Comparison of ENCODE assay signal across 2 cellular contexts in the genomic region with DNA sequence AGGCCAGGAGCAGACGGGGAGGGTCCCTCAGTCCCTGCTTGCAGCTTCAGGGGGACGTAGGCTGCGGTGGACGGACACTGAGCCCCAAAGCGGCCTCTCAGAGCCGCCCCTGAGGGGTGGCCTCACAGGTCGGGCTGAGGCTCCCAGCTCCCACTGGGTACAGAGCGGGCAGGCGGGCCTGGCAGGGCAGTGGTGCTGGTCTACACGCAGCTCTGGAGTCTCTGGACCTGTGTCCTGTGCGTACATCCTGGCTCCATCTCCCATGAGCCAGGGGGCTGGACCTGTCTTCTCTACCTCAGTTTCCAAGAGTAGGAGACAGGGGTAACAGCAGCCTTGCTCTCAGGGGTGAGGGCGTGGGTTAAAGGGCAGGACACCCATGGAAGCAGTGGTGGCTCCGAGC.
TF ChIP-seq lines count a peak whose summit lies in the region.

No MANE protein-coding gene starts in this region.

TF ChIP-seq in A549, 52 proteins besides CTCF, POLR2A, EP300 and RAD21:
- TF ChIP-seq ZFP36 (IDR thresholded peaks at IDR 0.05; ENCODE audit: borderline replicate concordance, partially characterized antibody) (no peak), FOXS1 (CRISPR knock-in tag; IDR thresholded peaks at IDR 0.05) (no peak), MAZ (IDR thresholded peaks at IDR 0.05; ENCODE audit: borderline replicate concordance, low read depth, low read length) (no peak), HDAC2 (IDR thresholded peaks at IDR 0.05) (no peak), TFCP2L1 (CRISPR knock-in tag; IDR thresholded peaks at IDR 0.05) (no peak), MYC (IDR thresholded peaks at IDR 0.05; ENCODE audit: borderline replicate concordance, low read length) (no peak), HOXA7 (CRISPR knock-in tag; IDR thresholded peaks at IDR 0.05) (no peak), FOSB (CRISPR knock-in tag; IDR thresholded peaks at IDR 0.05) (no peak), RARB (CRISPR knock-in tag; IDR thresholded peaks at IDR 0.05) (no peak), CBX8 (IDR thresholded peaks at IDR 0.05) (no peak), SMC3 (IDR thresholded peaks at IDR 0.05) (no peak), FOSL2 (IDR thresholded peaks at IDR 0.05) (no peak), FOSL2 (CRISPR knock-in tag; IDR thresholded peaks at IDR 0.05) (no peak), SREBF2 (IDR thresholded peaks at IDR 0.05) (no peak), GATA3 (IDR thresholded peaks at IDR 0.05; ENCODE audit: borderline replicate concordance) (no peak), CHD4 (IDR thresholded peaks at IDR 0.05; ENCODE audit: borderline replicate concordance) (no peak), NFE2L2 (conservative IDR thresholded peaks at IDR 0.05; ENCODE audit: low read length) (no peak)
- TF ChIP-seq, protein P1, sequence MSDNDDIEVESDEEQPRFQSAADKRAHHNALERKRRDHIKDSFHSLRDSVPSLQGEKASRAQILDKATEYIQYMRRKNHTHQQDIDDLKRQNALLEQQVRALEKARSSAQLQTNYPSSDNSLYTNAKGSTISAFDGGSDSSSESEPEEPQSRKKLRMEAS (IDR thresholded peaks at IDR 0.05), result no peak
- TF ChIP-seq, protein P2, sequence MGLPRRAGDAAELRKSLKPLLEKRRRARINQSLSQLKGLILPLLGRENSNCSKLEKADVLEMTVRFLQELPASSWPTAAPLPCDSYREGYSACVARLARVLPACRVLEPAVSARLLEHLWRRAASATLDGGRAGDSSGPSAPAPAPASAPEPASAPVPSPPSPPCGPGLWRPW (IDR thresholded peaks at IDR 0.05), result no peak
- TF ChIP-seq, protein P3, sequence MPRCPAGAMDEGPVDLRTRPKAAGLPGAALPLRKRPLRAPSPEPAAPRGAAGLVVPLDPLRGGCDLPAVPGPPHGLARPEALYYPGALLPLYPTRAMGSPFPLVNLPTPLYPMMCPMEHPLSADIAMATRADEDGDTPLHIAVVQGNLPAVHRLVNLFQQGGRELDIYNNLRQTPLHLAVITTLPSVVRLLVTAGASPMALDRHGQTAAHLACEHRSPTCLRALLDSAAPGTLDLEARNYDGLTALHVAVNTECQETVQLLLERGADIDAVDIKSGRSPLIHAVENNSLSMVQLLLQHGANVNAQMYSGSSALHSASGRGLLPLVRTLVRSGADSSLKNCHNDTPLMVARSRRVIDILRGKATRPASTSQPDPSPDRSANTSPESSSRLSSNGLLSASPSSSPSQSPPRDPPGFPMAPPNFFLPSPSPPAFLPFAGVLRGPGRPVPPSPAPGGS (IDR thresholded peaks at IDR 0.05), result no peak
- TF ChIP-seq, protein P4, sequence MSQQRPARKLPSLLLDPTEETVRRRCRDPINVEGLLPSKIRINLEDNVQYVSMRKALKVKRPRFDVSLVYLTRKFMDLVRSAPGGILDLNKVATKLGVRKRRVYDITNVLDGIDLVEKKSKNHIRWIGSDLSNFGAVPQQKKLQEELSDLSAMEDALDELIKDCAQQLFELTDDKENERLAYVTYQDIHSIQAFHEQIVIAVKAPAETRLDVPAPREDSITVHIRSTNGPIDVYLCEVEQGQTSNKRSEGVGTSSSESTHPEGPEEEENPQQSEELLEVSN (IDR thresholded peaks at IDR 0.05; ENCODE audit: borderline replicate concordance, low read depth), result no peak

TF ChIP-seq in HepG2, 621 proteins besides CTCF, POLR2A, EP300 and RAD21:
- TF ChIP-seq ZMYM4 (CRISPR knock-in tag; IDR thresholded peaks at IDR 0.05), result no peak
- TF ChIP-seq SCMH1 (CRISPR knock-in tag; IDR thresholded peaks at IDR 0.05; ENCODE audit: borderline replicate concordance), result no peak
- no peak for TF ChIP-seq SSRP1 (CRISPR knock-in tag; IDR thresholded peaks at IDR 0.05)
- TF ChIP-seq, protein P5, sequence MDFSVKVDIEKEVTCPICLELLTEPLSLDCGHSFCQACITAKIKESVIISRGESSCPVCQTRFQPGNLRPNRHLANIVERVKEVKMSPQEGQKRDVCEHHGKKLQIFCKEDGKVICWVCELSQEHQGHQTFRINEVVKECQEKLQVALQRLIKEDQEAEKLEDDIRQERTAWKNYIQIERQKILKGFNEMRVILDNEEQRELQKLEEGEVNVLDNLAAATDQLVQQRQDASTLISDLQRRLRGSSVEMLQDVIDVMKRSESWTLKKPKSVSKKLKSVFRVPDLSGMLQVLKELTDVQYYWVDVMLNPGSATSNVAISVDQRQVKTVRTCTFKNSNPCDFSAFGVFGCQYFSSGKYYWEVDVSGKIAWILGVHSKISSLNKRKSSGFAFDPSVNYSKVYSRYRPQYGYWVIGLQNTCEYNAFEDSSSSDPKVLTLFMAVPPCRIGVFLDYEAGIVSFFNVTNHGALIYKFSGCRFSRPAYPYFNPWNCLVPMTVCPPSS (IDR thresholded peaks at IDR 0.05), result no peak
- TF ChIP-seq U2AF1 (optimal IDR thresholded peaks at IDR 0.05; ENCODE audit: low read depth, low read length), result no peak
- TF ChIP-seq SMAD3 (CRISPR knock-in tag; IDR thresholded peaks at IDR 0.05), result 0 out of 2 replicates have a peak, but pooled peaks have one; percentile 5
- no peak for TF ChIP-seq RBM22 (optimal IDR thresholded peaks at IDR 0.05; ENCODE audit: low read length)
- TF ChIP-seq ZNF382 (CRISPR knock-in tag; IDR thresholded peaks at IDR 0.05; ENCODE audit: borderline replicate concordance), result no peak
- TF ChIP-seq NR1H2 (CRISPR knock-in tag; IDR thresholded peaks at IDR 0.05; ENCODE audit: borderline replicate concordance, low read depth), result no peak
- 0 out of 2 replicates have a peak, but pooled peaks have one; percentile 13 for TF ChIP-seq CCDC6 (CRISPR knock-in tag; IDR thresholded peaks at IDR 0.05)
- TF ChIP-seq MAF1 (CRISPR knock-in tag; IDR thresholded peaks at IDR 0.05; ENCODE audit: borderline replicate concordance), result no peak
- TF ChIP-seq, protein P6, sequence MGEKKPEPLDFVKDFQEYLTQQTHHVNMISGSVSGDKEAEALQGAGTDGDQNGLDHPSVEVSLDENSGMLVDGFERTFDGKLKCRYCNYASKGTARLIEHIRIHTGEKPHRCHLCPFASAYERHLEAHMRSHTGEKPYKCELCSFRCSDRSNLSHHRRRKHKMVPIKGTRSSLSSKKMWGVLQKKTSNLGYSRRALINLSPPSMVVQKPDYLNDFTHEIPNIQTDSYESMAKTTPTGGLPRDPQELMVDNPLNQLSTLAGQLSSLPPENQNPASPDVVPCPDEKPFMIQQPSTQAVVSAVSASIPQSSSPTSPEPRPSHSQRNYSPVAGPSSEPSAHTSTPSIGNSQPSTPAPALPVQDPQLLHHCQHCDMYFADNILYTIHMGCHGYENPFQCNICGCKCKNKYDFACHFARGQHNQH (CRISPR knock-in tag; IDR thresholded peaks at IDR 0.05), result no peak
- TF ChIP-seq PPARG (CRISPR knock-in tag; conservative IDR thresholded peaks at IDR 0.05), result no peak
- no peak for TF ChIP-seq SAP130 (CRISPR knock-in tag; IDR thresholded peaks at IDR 0.05; ENCODE audit: low read depth)
- TF ChIP-seq SYNCRIP (IDR thresholded peaks at IDR 0.05; ENCODE audit: insufficient read depth, low read depth, low read length), result no peak
- TF ChIP-seq ZNF816 (CRISPR knock-in tag; IDR thresholded peaks at IDR 0.05; ENCODE audit: borderline replicate concordance), result no peak
- TF ChIP-seq, protein P7, sequence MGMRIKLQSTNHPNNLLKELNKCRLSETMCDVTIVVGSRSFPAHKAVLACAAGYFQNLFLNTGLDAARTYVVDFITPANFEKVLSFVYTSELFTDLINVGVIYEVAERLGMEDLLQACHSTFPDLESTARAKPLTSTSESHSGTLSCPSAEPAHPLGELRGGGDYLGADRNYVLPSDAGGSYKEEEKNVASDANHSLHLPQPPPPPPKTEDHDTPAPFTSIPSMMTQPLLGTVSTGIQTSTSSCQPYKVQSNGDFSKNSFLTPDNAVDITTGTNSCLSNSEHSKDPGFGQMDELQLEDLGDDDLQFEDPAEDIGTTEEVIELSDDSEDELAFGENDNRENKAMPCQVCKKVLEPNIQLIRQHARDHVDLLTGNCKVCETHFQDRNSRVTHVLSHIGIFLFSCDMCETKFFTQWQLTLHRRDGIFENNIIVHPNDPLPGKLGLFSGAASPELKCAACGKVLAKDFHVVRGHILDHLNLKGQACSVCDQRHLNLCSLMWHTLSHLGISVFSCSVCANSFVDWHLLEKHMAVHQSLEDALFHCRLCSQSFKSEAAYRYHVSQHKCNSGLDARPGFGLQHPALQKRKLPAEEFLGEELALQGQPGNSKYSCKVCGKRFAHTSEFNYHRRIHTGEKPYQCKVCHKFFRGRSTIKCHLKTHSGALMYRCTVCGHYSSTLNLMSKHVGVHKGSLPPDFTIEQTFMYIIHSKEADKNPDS (CRISPR knock-in tag; IDR thresholded peaks at IDR 0.05), result 0 out of 2 replicates have a peak, but pooled peaks have one; percentile 78
- 0 out of 2 replicates have a peak, but pooled peaks have one; percentile 12 for TF ChIP-seq ZNF567 (CRISPR knock-in tag; IDR thresholded peaks at IDR 0.05; ENCODE audit: borderline replicate concordance)
- TF ChIP-seq PRPF4 (IDR thresholded peaks at IDR 0.05; ENCODE audit: low read depth, low read length, poor library complexity, severe bottlenecking), result no peak
- no peak for TF ChIP-seq SRF (IDR thresholded peaks at IDR 0.05; ENCODE audit: low read depth, low read length)
- TF ChIP-seq TBL1XR1 (IDR thresholded peaks at IDR 0.05; ENCODE audit: borderline replicate concordance, low read length, partially characterized antibody), result no peak
- no peak for TF ChIP-seq MTF1 (CRISPR knock-in tag; IDR thresholded peaks at IDR 0.05)
- peak; percentile 7; the same call in 1 of the 2 replicates for TF ChIP-seq ZNF614 (CRISPR knock-in tag; IDR thresholded peaks at IDR 0.05; ENCODE audit: borderline replicate concordance)
- TF ChIP-seq, protein P8, sequence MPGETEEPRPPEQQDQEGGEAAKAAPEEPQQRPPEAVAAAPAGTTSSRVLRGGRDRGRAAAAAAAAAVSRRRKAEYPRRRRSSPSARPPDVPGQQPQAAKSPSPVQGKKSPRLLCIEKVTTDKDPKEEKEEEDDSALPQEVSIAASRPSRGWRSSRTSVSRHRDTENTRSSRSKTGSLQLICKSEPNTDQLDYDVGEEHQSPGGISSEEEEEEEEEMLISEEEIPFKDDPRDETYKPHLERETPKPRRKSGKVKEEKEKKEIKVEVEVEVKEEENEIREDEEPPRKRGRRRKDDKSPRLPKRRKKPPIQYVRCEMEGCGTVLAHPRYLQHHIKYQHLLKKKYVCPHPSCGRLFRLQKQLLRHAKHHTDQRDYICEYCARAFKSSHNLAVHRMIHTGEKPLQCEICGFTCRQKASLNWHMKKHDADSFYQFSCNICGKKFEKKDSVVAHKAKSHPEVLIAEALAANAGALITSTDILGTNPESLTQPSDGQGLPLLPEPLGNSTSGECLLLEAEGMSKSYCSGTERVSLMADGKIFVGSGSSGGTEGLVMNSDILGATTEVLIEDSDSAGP (CRISPR knock-in tag; IDR thresholded peaks at IDR 0.05; ENCODE audit: borderline replicate concordance), result no peak
- no peak for TF ChIP-seq SRSF9 (IDR thresholded peaks at IDR 0.05; ENCODE audit: borderline replicate concordance, insufficient read depth, low read depth, low read length, poor library complexity, severe bottlenecking)
- TF ChIP-seq, protein P9, sequence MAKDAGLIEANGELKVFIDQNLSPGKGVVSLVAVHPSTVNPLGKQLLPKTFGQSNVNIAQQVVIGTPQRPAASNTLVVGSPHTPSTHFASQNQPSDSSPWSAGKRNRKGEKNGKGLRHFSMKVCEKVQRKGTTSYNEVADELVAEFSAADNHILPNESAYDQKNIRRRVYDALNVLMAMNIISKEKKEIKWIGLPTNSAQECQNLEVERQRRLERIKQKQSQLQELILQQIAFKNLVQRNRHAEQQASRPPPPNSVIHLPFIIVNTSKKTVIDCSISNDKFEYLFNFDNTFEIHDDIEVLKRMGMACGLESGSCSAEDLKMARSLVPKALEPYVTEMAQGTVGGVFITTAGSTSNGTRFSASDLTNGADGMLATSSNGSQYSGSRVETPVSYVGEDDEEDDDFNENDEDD (CRISPR knock-in tag; IDR thresholded peaks at IDR 0.05; ENCODE audit: borderline replicate concordance), result no peak
- no peak for TF ChIP-seq HOXA3 (CRISPR knock-in tag; IDR thresholded peaks at IDR 0.05)
- TF ChIP-seq AGO1 (IDR thresholded peaks at IDR 0.05; ENCODE audit: low read depth, low read length, poor library complexity, severe bottlenecking), result no peak
- no peak for TF ChIP-seq ZSCAN21 (CRISPR knock-in tag; IDR thresholded peaks at IDR 0.05; ENCODE audit: borderline replicate concordance)
- TF ChIP-seq NFRKB (IDR thresholded peaks at IDR 0.05), result no peak
- 0 out of 2 replicates have a peak, but pooled peaks have one; percentile 29 for TF ChIP-seq ZNF605 (CRISPR knock-in tag; IDR thresholded peaks at IDR 0.05)
- peak; percentile 71; the same call in 1 of the 2 replicates for TF ChIP-seq ZNF768 (CRISPR knock-in tag; IDR thresholded peaks at IDR 0.05)
- TF ChIP-seq ZNF160 (CRISPR knock-in tag; IDR thresholded peaks at IDR 0.05), result 0 out of 2 replicates have a peak, but pooled peaks have one; percentile 48
- peak; percentile 16; the same call in 1 of the 2 replicates for TF ChIP-seq ZNF678 (CRISPR knock-in tag; IDR thresholded peaks at IDR 0.05)
- TF ChIP-seq, protein P10, sequence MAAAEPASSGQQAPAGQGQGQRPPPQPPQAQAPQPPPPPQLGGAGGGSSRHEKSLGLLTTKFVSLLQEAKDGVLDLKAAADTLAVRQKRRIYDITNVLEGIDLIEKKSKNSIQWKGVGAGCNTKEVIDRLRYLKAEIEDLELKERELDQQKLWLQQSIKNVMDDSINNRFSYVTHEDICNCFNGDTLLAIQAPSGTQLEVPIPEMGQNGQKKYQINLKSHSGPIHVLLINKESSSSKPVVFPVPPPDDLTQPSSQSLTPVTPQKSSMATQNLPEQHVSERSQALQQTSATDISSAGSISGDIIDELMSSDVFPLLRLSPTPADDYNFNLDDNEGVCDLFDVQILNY (CRISPR knock-in tag; conservative IDR thresholded peaks at IDR 0.05), result no peak
- no peak for TF ChIP-seq ZFP41 (CRISPR knock-in tag; IDR thresholded peaks at IDR 0.05; ENCODE audit: borderline replicate concordance)
- TF ChIP-seq SALL2 (CRISPR knock-in tag; IDR thresholded peaks at IDR 0.05), result no peak
- no peak for TF ChIP-seq SMC3 (IDR thresholded peaks at IDR 0.05; ENCODE audit: low read length)
